Comparison of ENCODE assay signal across 18 cellular contexts in the genomic region with DNA sequence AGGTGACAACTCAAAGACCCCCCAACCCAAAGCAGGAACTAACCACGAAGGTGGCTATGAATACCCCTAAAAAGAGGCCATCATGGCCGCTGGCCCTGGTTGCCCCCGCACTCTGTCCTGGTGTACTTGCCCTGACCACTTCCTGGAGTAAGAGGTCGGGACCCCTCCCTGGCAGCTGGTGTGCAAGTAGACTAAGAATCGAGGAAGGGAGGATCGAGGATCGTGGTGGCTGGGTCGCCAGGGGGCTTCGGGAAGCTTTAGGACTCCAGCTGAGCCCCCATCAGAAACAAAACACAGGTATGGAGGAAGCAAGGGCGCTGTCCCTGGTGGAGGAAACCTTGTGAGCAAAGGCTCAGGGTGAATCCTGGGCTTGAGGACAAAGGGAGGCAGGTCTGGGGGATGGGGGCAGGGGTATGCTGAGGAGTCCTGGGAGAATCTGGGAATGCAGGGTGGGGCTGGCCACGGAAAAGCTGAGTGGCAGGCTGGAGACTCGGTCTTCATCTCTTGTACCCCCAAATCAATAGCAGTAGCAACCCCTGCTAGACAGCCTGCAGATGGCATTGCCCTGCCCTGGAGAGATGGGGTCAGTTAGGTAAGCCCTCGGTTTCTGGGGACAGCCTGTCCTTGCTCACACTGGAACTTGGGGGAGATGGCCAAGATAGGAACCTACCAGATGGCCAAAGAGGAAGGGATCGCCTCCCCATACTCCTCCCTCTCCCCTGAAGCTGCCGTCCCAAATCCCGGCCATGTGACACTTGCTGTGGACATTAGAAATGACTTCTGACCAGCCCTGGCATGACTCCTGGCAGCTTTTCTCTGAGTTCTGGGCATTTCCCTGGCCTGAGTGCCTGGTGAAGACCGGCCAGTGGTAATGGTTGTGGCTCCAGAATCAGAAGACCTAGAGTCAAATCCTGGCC. TPM values are rescaled to one million over a fixed set of nuclear protein-coding genes. Genes with fewer than 3 reads are reported as not detected.
DNase-seq lines count a peak whose midpoint lies in the region; ATAC-seq and TF ChIP-seq lines count a peak whose summit lies in the region.
"Had no signal": no experiment of that assay in that cellular context is flagged by ENCODE, and none has a peak within 500 bp of the region (broad histone marks: within the 10 kb centered on the region; RNA-seq: fewer than 3 reads in every experiment).

No MANE protein-coding gene starts in this region.

- peaks cover 7% of the 10 kb centered on the region for H3K4me1 Mint-ChIP-seq in stimulated activated effector memory CD8-positive, alpha-beta T cell treated with anti-CD3 and anti-CD28 coated beads, Interleukin-12 subunit alpha, Interleukin-12 subunit beta, amount 100 ng/mL, for 72 hours

- H3K9me3 Mint-ChIP-seq in stimulated activated effector memory CD8-positive, alpha-beta T cell treated with anti-CD3 and anti-CD28 coated beads, Interleukin-12 subunit alpha, Interleukin-12 subunit beta, amount 100 ng/mL, for 72 hours, result no peaks in the 10 kb centered on the region

- H3K36me3 Mint-ChIP-seq in stimulated activated effector memory CD8-positive, alpha-beta T cell treated with anti-CD3 and anti-CD28 coated beads, Interleukin-12 subunit alpha, Interleukin-12 subunit beta, amount 100 ng/mL, for 72 hours, result no peaks in the 10 kb centered on the region

- no peak overlapping the region for H3K27ac ChIP-seq in heart right ventricle
- no peak overlapping the region for H3K27ac ChIP-seq in iPS-20b (ENCODE audit: low read length)
- no peak overlapping the region for H3K27ac ChIP-seq in SJCRH30
- H3K27ac ChIP-seq: KMS-11, Peyer's patch, SK-N-MC had no signal

- H3K36me3 ChIP-seq in heart right ventricle, result no peaks in the 10 kb centered on the region
- no peaks in the 10 kb centered on the region for H3K36me3 ChIP-seq in iPS-20b (ENCODE audit: insufficient read depth, low read depth, low read length)
- H3K36me3 ChIP-seq in SJCRH30, result no peaks in the 10 kb centered on the region
- H3K36me3 ChIP-seq: Peyer's patch had no signal

- DNase-seq in cardiac septum (ENCODE audit: low spot score) (peak; percentile 56), heart right ventricle (no peak), SJCRH30 (no peak), LoVo (ENCODE audit: low spot score) (no peak)
- DNase-seq in stimulated activated effector memory CD8-positive, alpha-beta T cell treated with anti-CD3 and anti-CD28 coated beads, Interleukin-12 subunit alpha, Interleukin-12 subunit beta, amount 100 ng/mL, for 72 hours (ENCODE audit: low spot score in 2 of 2), result no peak
- DNase-seq: C1 segment of cervical spinal cord, DMS153, MM.1S, NCI-H1092 treated with DMSO at 0.1 percent for 48 hours, NCI-H1694, Peyer's patch had no signal

- 66% methylated on average over 17 of the region's 17 CpGs for WGBS in heart right ventricle, 2 donors

- TF ChIP-seq RAD21 in Ishikawa (IDR thresholded peaks at IDR 0.05; ENCODE audit: low read depth), result no peak

- H3K27ac Mint-ChIP-seq in stimulated activated effector memory CD8-positive, alpha-beta T cell treated with anti-CD3 and anti-CD28 coated beads, Interleukin-12 subunit alpha, Interleukin-12 subunit beta, amount 100 ng/mL, for 72 hours, result no peak overlapping the region

- no peak for TF ChIP-seq EP300 in Ishikawa (IDR thresholded peaks at IDR 0.05; ENCODE audit: borderline replicate concordance)

- H3K4me3 ChIP-seq in heart right ventricle, result no peak overlapping the region
- peak overlapping the region; percentile 38; the same call in 1 of the 2 replicates for H3K4me3 ChIP-seq in iPS-20b (ENCODE audit: low read length)
- H3K4me3 ChIP-seq in SJCRH30, result no peak overlapping the region
- H3K4me3 ChIP-seq: Peyer's patch, SK-N-MC had no signal

- peaks cover 0 to 17% (median 0%) of the 10 kb centered on the region in 9 donors for H3K4me1 ChIP-seq in heart right ventricle
- peaks cover 20% of the 10 kb centered on the region; the same call in 1 of the 2 replicates for H3K4me1 ChIP-seq in iPS-20b (ENCODE audit: insufficient read depth, low read length)
- no peaks in the 10 kb centered on the region for H3K4me1 ChIP-seq in SJCRH30
- H3K4me1 ChIP-seq: Peyer's patch had no signal

- intact Hi-C loops in cardiac septum (cut with DNase I), result no loop called here
- intact Hi-C loops in heart right ventricle (cut with DNase I), result no loop called here

- H3K27me3 ChIP-seq in heart right ventricle (peaks cover 0 to 43% (median 4%) of the 10 kb centered on the region in 7 donors), iPS-20b (ENCODE audit: insufficient read depth, low read length) (peaks cover 35% of the 10 kb centered on the region), SJCRH30 (no peaks in the 10 kb centered on the region)
- H3K27me3 ChIP-seq: Peyer's patch had no signal

- H3K9me3 ChIP-seq in heart right ventricle, result no peaks in the 10 kb centered on the region
- no peaks in the 10 kb centered on the region for H3K9me3 ChIP-seq in iPS-20b (ENCODE audit: insufficient read depth, low read depth, low read length)
- H3K9me3 ChIP-seq in SJCRH30 (replicated peaks), result no peaks in the 10 kb centered on the region
- H3K9me3 ChIP-seq: Peyer's patch had no signal

- no peak for TF ChIP-seq CTCF in heart right ventricle (IDR thresholded peaks at IDR 0.05)

- ATAC-seq in heart right ventricle (no peak), GM21717 (IDR thresholded peaks at IDR 0.05; ENCODE audit: unreplicated experiment) (no peak)
- ATAC-seq in stimulated activated effector memory CD8-positive, alpha-beta T cell treated with anti-CD3 and anti-CD28 coated beads, Interleukin-12 subunit alpha, Interleukin-12 subunit beta, amount 100 ng/mL, for 72 hours, result peak; percentile 4
- ATAC-seq: Right ventricle myocardium inferior had no signal

- H3K9ac ChIP-seq in iPS-20b (ENCODE audit: low read depth, low read length), result no peak overlapping the region
- H3K9ac ChIP-seq: KMS-11 had no signal

- no peak overlapping the region for H3K4me3 Mint-ChIP-seq in stimulated activated effector memory CD8-positive, alpha-beta T cell treated with anti-CD3 and anti-CD28 coated beads, Interleukin-12 subunit alpha, Interleukin-12 subunit beta, amount 100 ng/mL, for 72 hours

TF ChIP-seq in Ishikawa, 13 proteins besides CTCF, POLR2A, EP300 and RAD21:
- TF ChIP-seq, protein P1, sequence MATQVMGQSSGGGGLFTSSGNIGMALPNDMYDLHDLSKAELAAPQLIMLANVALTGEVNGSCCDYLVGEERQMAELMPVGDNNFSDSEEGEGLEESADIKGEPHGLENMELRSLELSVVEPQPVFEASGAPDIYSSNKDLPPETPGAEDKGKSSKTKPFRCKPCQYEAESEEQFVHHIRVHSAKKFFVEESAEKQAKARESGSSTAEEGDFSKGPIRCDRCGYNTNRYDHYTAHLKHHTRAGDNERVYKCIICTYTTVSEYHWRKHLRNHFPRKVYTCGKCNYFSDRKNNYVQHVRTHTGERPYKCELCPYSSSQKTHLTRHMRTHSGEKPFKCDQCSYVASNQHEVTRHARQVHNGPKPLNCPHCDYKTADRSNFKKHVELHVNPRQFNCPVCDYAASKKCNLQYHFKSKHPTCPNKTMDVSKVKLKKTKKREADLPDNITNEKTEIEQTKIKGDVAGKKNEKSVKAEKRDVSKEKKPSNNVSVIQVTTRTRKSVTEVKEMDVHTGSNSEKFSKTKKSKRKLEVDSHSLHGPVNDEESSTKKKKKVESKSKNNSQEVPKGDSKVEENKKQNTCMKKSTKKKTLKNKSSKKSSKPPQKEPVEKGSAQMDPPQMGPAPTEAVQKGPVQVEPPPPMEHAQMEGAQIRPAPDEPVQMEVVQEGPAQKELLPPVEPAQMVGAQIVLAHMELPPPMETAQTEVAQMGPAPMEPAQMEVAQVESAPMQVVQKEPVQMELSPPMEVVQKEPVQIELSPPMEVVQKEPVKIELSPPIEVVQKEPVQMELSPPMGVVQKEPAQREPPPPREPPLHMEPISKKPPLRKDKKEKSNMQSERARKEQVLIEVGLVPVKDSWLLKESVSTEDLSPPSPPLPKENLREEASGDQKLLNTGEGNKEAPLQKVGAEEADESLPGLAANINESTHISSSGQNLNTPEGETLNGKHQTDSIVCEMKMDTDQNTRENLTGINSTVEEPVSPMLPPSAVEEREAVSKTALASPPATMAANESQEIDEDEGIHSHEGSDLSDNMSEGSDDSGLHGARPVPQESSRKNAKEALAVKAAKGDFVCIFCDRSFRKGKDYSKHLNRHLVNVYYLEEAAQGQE (IDR thresholded peaks at IDR 0.05; ENCODE audit: low read depth), result peak; percentile 64
- TF ChIP-seq EGR1 (IDR thresholded peaks at IDR 0.05), result no peak

RNA-seq across cellular contexts. Expression of a gene that starts 45.3 kb away (rescaled TPM):
- total RNA-seq in cardiac septum, result 8.7 TPM
- 10 to 100 TPM in 2 of 10 donors, 1 to 10 TPM in 8; 2.5 to 13.4 (median 7.4) TPM for total RNA-seq in heart right ventricle
- 1 to 10 TPM; 2.5 to 5.9 TPM for polyA plus RNA-seq in heart right ventricle
- 0.20 TPM in 2 replicates for total RNA-seq in SJCRH30 (2014; rRNA removed; shearing (Covaris generic))
- total RNA-seq: HT-29 had no signal
